In the genomic region with DNA sequence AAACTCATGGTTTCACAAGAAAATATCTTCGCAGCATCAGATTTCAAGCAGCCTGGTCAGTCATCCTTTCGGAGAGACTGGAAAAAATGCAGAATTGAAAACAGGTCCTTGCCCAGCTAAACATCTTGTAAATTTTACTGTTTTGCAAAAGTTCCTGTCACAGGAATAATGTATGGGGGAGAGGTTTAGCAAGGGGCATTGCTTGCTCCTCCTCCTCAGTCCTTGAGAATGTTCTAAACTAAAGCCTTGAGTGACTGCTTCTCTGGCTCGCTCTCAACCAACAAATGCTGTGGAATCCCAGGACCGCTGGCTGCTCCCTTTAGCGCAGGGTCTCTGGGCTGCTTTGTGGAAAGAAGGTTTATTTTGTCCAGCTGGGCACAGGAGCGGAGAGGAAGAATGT, we compare ENCODE assay signal across 13 cellular contexts. TPM values are rescaled to one million over a fixed set of nuclear protein-coding genes. Genes with fewer than 3 reads are reported as not detected.
DNase-seq lines count a peak whose midpoint lies in the region; TF ChIP-seq lines count a peak whose summit lies in the region.
"Had no signal": no experiment of that assay in that cellular context is flagged by ENCODE, and none has a peak within 500 bp of the region (broad histone marks: within the 10 kb centered on the region; RNA-seq: fewer than 3 reads in every experiment).

No MANE protein-coding gene starts in this region.

- TF ChIP-seq EP300 in suprapubic skin (IDR thresholded peaks at IDR 0.05) = no peak

- no peak overlapping the region for H3K9ac ChIP-seq in skeletal muscle tissue (ENCODE audit: low read depth in 1 of 3, low read length in 3 of 3)

- TF ChIP-seq CTCF in suprapubic skin (IDR thresholded peaks at IDR 0.05) = no peak

- peak; percentile 44 for DNase-seq in ELF-1 (ENCODE audit: low read depth, low spot score)
- peak; percentile 67 for DNase-seq in astrocyte of the hippocampus (ENCODE audit: low read depth, low spot score)
- DNase-seq in iris pigment epithelial cell (ENCODE audit: low read depth) = peak; percentile 75
- DNase-seq in SKM-1 (lab: John Stamatoyannopoulos, UW; ENCODE audit: unreplicated experiment) = no peak
- DNase-seq in cortex of kidney (lab: John Stamatoyannopoulos, UW) = no peak
- DNase-seq in suprapubic skin (ENCODE audit: low spot score in 2 of 2) = no peak
- DNase-seq in activated CD4-positive, alpha-beta T cell treated with anti-CD3 and anti-CD28 coated beads for 4 hours = no peak
- DNase-seq: activated T-cell treated with anti-CD3 and anti-CD28 coated beads for 4 hours; effector memory CD8-positive, alpha-beta T cell; H9 had no signal

- H3K4me1 ChIP-seq in skeletal muscle tissue (ENCODE audit: control insufficient read depth in 3 of 3, insufficient read depth in 3 of 3, low read length in 3 of 3) = peaks cover 7 to 12% (median 10%) of the 10 kb centered on the region in 3 donors
- peaks cover 17% of the 10 kb centered on the region for H3K4me1 ChIP-seq in suprapubic skin

- no peak for TF ChIP-seq POLR2A in suprapubic skin (IDR thresholded peaks at IDR 0.05)

- peak overlapping the region; percentile 3 for H3K27ac ChIP-seq in skeletal muscle tissue (ENCODE audit: low read depth, low read length)
- no peak overlapping the region for H3K27ac ChIP-seq in suprapubic skin
- H3K27ac ChIP-seq: BLaER1 treated with 17β-estradiol and CSF1 and Interleukin-3, amounts not matched to agents 10 nM and 100 nM; HL-60 had no signal

- H3K36me3 ChIP-seq in skeletal muscle tissue (ENCODE audit: control insufficient read depth in 3 of 3, insufficient read depth in 3 of 3, low read length in 3 of 3) (no peaks in the 10 kb centered on the region), suprapubic skin (no peaks in the 10 kb centered on the region)

- WGBS in suprapubic skin = 85% methylated on average over 6 of the region's 6 CpGs

- H3K9me3 ChIP-seq in skeletal muscle tissue (ENCODE audit: control insufficient read depth in 3 of 3, low read length in 3 of 3) (no peaks in the 10 kb centered on the region), suprapubic skin (no peaks in the 10 kb centered on the region)

- H3K4me3 ChIP-seq in skeletal muscle tissue (ENCODE audit: low read length in 3 of 3) (no peak overlapping the region), suprapubic skin (no peak overlapping the region)
- H3K4me3 ChIP-seq: BLaER1 treated with 17β-estradiol and CSF1 and Interleukin-3, amounts not matched to agents 10 nM and 100 nM had no signal

- H3K27me3 ChIP-seq in skeletal muscle tissue (ENCODE audit: control insufficient read depth in 3 of 3, insufficient read depth in 3 of 3, low read length in 3 of 3) (no peaks in the 10 kb centered on the region), suprapubic skin (no peaks in the 10 kb centered on the region)
- H3K27me3 ChIP-seq: BLaER1 treated with 17β-estradiol and CSF1 and Interleukin-3, amounts not matched to agents 10 nM and 100 nM had no signal

RNA-seq across cellular contexts. Expression of a gene that starts 33.7 kb away (rescaled TPM):
- total RNA-seq in skeletal muscle tissue (2.1 TPM), suprapubic skin (1 to 10 TPM in 1 of 4 donors, not detected in 3; 1.6 TPM)

RNA-seq across cellular contexts. Expression of a gene that starts 59.8 kb away (rescaled TPM):
- total RNA-seq in skeletal muscle tissue = 4.7 TPM
- 10 to 100 TPM in 2 of 4 donors, 1 to 10 TPM in 2; 6.4 to 12.2 (median 10.6) TPM for total RNA-seq in suprapubic skin

Comparison
In these comparisons a context has a peak if more than half of its experiments do, and no peak if none do; other contexts are left out.
1. DNase-seq: peak in ELF-1 (single experiment), astrocyte of the hippocampus (single experiment) and iris pigment epithelial cell (single experiment); none in SKM-1 (single experiment), cortex of kidney (single experiment), suprapubic skin (0 of 2) and activated CD4-positive, alpha-beta T cell treated with anti-CD3 and anti-CD28 coated beads for 4 hours (0 of 2).